In the genomic region with DNA sequence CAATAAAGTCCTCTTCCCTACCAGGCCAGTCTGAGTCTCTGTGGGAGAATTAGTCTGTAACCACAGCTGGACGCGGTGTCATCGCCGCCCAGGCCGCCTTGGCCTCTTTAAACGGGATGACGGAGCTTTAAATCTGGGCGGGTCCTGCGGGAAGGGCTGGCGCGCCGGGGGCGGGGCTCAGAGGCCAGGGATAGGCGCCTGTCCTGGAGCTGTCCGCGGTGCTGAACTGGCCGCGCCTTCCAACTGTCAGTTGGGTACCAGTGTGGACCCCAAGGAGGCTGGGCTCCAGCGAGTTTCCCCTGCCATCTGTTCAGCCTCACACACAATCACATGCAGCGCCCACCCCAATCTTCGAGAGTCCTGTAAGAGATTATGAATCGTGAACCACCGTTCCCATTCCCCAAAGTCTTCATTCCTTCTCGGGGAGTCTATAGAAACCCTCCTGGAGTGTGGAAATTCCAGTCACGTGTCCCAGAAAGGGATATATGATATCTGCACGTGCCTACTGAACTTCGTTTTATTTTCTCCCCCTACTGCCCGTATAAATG, we compare ENCODE assay signal across 8 cellular contexts. TPM values are rescaled to one million over a fixed set of nuclear protein-coding genes. Genes with fewer than 3 reads are reported as not detected.
DNase-seq lines count a peak whose midpoint lies in the region; ATAC-seq, FAIRE-seq and TF ChIP-seq lines count a peak whose summit lies in the region.

No MANE protein-coding gene starts in this region.

- H3K4me1 Mint-ChIP-seq in activated naive CD4-positive, alpha-beta T cell treated with anti-CD3 and anti-CD28 coated beads, Interleukin-2, amount 50 U/mL, for 24 hours: peaks cover 13% of the 10 kb centered on the region

- WGBS in pancreas, 2 donors: 3 to 4% methylated on average over 28 of the region's 28 CpGs

- no peak overlapping the region for H3K9ac ChIP-seq in HUES6 (ENCODE audit: low read length)

- no peak for FAIRE-seq in pancreas (lab: Jason Lieb, UNC)

- H3K4me3 ChIP-seq in HUES6 (ENCODE audit: low read depth, low read length) (0 out of 2 replicates have a peak overlapping the region, but pooled peaks have one; percentile 8), pancreas (no peak overlapping the region)

- H3K36me3 Mint-ChIP-seq in activated naive CD4-positive, alpha-beta T cell treated with anti-CD3 and anti-CD28 coated beads, Interleukin-2, amount 50 U/mL, for 24 hours: peaks cover 9% of the 10 kb centered on the region

- ATAC-seq in pancreas (peak; percentile 96 to 98 (median 97)), GM18907 (IDR thresholded peaks at IDR 0.05; ENCODE audit: unreplicated experiment) (no peak), HG02623 (IDR thresholded peaks at IDR 0.05; ENCODE audit: unreplicated experiment) (no peak)

- H3K9me3 ChIP-seq in HUES6 (ENCODE audit: control insufficient read depth, insufficient read depth, low read depth, low read length): no peaks in the 10 kb centered on the region
- H3K9me3 ChIP-seq in pancreas: no peaks in the 10 kb centered on the region

- H3K9me3 Mint-ChIP-seq in activated naive CD4-positive, alpha-beta T cell treated with anti-CD3 and anti-CD28 coated beads, Interleukin-2, amount 50 U/mL, for 24 hours: no peaks in the 10 kb centered on the region

- H3K4me3 Mint-ChIP-seq in activated naive CD4-positive, alpha-beta T cell treated with anti-CD3 and anti-CD28 coated beads, Interleukin-2, amount 50 U/mL, for 24 hours: no peak overlapping the region

- H3K27ac Mint-ChIP-seq in activated naive CD4-positive, alpha-beta T cell treated with anti-CD3 and anti-CD28 coated beads, Interleukin-2, amount 50 U/mL, for 24 hours: peak overlapping the region; percentile 51

- intact Hi-C loops in pancreas (cut with DNase I): loop anchor here in 2 of 3 donors (5.0 to 10.0 kb wide), 2 partner anchors 52 to 55 kb away; partner anchors contain the start of gene LRFN3 (in 1 of the 2)

- no peak overlapping the region for H3K27ac ChIP-seq in HUES6 (ENCODE audit: low read depth, low read length)
- H3K27ac ChIP-seq in pancreas: peak overlapping the region; percentile 34 to 70 (median 50)

- 0 out of 2 replicates have a peak, but pooled peaks cover 3% of the 10 kb centered on the region for H3K36me3 ChIP-seq in HUES6 (ENCODE audit: control insufficient read depth, insufficient read depth, low read length)
- H3K36me3 ChIP-seq in pancreas: no peaks in the 10 kb centered on the region

- TF ChIP-seq CTCF in pancreas (IDR thresholded peaks at IDR 0.05): no peak

- H3K4me1 ChIP-seq in HUES6 (ENCODE audit: control insufficient read depth, insufficient read depth, low read length) (peaks cover 8% of the 10 kb centered on the region), pancreas (peaks cover 0 to 5% (median 5%) of the 10 kb centered on the region in 3 donors)

- peaks cover 21% of the 10 kb centered on the region for H3K27me3 Mint-ChIP-seq in activated naive CD4-positive, alpha-beta T cell treated with anti-CD3 and anti-CD28 coated beads, Interleukin-2, amount 50 U/mL, for 24 hours

- DNase-seq in CMK (ENCODE audit: low read depth) (peak; percentile 74), SKM-1 (lab: John Stamatoyannopoulos, UW; ENCODE audit: unreplicated experiment) (peak; percentile 10), globus pallidus (ENCODE audit: low spot score) (peak; percentile 83), pancreas (peak; percentile 92 to 98 (median 96))

- H3K27me3 ChIP-seq in HUES6 (ENCODE audit: control insufficient read depth, insufficient read depth, low read length) (peaks cover 23% of the 10 kb centered on the region), pancreas (no peaks in the 10 kb centered on the region)

RNA-seq across cellular contexts. Expression of gene APLP1, which starts 11.5 kb away (rescaled TPM):
- 10 to 100 TPM; 39.2 to 71.8 (median 47.1) TPM for total RNA-seq in pancreas
- polyA plus RNA-seq in pancreas: 100 to 1,000 TPM; 100 to 154 TPM

RNA-seq across cellular contexts. Expression of gene NFKBID, which starts 20.5 kb away (rescaled TPM):
- total RNA-seq in pancreas: 10 to 100 TPM in 1 of 6 donors, 1 to 10 TPM in 5; 3.1 to 10.4 (median 4.2) TPM
- 10 to 100 TPM; 15.7 to 16.7 TPM for polyA plus RNA-seq in pancreas

RNA-seq across cellular contexts. Expression of gene HCST, which starts 22.5 kb away (rescaled TPM):
- 1 to 10 TPM in 4 of 6 donors, under 1 TPM in 2; 0.46 to 7.4 (median 1.7) TPM for total RNA-seq in pancreas
- polyA plus RNA-seq in pancreas: 10 to 100 TPM in 1 of 2 donors, 1 to 10 TPM in 1; 2.3 to 10.2 TPM

RNA-seq across cellular contexts. Expression of gene KIRREL2, which starts 23.1 kb away (rescaled TPM):
- 10 to 100 TPM; 28.5 to 89.0 (median 47.9) TPM for total RNA-seq in pancreas
- 10 to 100 TPM; 38.1 to 49.7 TPM for polyA plus RNA-seq in pancreas

RNA-seq across cellular contexts. Expression of gene NPHS1, which starts 27.5 kb away (rescaled TPM):
- 10 to 100 TPM; 11.5 to 21.3 (median 15.1) TPM for total RNA-seq in pancreas
- 10 to 100 TPM; 17.1 to 32.3 TPM for polyA plus RNA-seq in pancreas

Comparison
In these comparisons a context has a peak if more than half of its experiments do, and no peak if none do; other contexts are left out.
1. DNase-seq: peak in every context shown above with its lines; median percentile 96 in pancreas; 83 in globus pallidus; 74 in CMK; 10 in SKM-1.
2. ATAC-seq: peak in pancreas (4 of 4); none in GM18907 (single experiment) and HG02623 (single experiment).